ENCODE assay signal across 8 cellular contexts in the genomic region with DNA sequence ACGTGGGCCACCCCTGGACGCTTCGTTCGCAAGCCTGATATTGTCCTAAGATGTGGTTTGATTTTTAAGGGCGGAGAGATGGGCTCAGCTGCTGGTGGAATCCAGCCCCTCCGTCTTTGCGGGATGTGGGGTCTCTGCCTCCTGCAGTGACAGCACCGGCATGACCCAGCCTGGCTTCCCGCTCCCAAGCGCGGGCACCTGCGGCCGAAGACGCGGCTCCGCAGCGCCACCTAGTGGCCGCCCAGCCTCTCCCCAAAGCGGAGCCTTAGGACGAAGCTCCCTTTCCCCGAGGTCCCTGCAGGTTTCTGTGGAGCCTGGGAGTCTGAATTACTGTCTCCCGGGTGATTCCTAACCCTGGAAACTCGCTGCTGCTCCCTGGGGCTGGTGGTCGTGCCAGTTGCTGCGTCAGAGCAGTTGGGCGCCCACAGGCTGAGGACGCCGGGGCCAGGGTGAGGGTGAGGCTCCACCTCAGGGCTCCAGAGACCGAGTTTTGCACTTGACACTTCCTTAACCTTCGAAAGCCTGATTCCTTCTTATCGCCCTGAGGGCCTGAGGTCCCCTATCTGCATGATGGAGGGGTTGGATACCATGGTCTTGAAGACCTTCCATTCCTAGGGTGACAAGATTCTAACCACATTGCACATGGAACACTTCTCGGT.
A peak's percentile ranks its signal among the peaks of the same experiment; 100 is the strongest.
DNase-seq lines count a peak whose midpoint lies in the region; ATAC-seq, FAIRE-seq and TF ChIP-seq lines count a peak whose summit lies in the region.

No MANE protein-coding gene starts in this region.

- H3K4me2 ChIP-seq in A549 (peak overlapping the region; percentile 49), OCI-LY1 (ENCODE audit: low read length) (no peak overlapping the region), parathyroid adenoma (ENCODE audit: low read length) (no peak overlapping the region)

- H3K4me3 ChIP-seq in A549 = no peak overlapping the region
- no peak overlapping the region for H3K4me3 ChIP-seq in OCI-LY1 (ENCODE audit: low read depth, low read length, poor library complexity, severe bottlenecking)
- H3K4me3 ChIP-seq in fibroblast of villous mesenchyme (ENCODE audit: low read depth, low read length) = no peak overlapping the region
- no peak overlapping the region for H3K4me3 ChIP-seq in parathyroid adenoma (ENCODE audit: low read depth, low read length)

- in situ Hi-C loops in GM13976 (cut with MboI; ENCODE audit: low sequenced_read_pairs, unreplicated experiment) = no loop called here

- TF ChIP-seq CTCF in A549 (IDR thresholded peaks at IDR 0.05) (peak; percentile 88), GM13976 (IDR thresholded peaks at IDR 0.05; ENCODE audit: borderline replicate concordance, control extremely low read depth, extremely low read depth, insufficient read depth, missing control alignments) (peak; percentile 87), OCI-LY1 (IDR thresholded peaks at IDR 0.05; ENCODE audit: low read length) (peak; percentile 86), fibroblast of villous mesenchyme (IDR thresholded peaks at IDR 0.05; ENCODE audit: insufficient read depth, low read depth, low read length) (peak; percentile 81), parathyroid adenoma (IDR thresholded peaks at IDR 0.05) (peak; percentile 92)

- FAIRE-seq in A549 (lab: Jason Lieb, UNC) = no peak

- H3K27me3 ChIP-seq in OCI-LY1 (ENCODE audit: insufficient read depth, low read length) = no peaks in the 10 kb centered on the region
- no peaks in the 10 kb centered on the region for H3K27me3 ChIP-seq in parathyroid adenoma (ENCODE audit: control insufficient read depth, insufficient read depth, low read length)

- no peaks in the 10 kb centered on the region for H3K36me3 Mint-ChIP-seq in activated T-cell treated with anti-CD3 and anti-CD28 coated beads, Interleukin-2, amount 50 U/mL, for 72 hours (ENCODE audit: insufficient read depth in 2 of 2)

- no peaks in the 10 kb centered on the region for H3K79me2 ChIP-seq in OCI-LY1 (ENCODE audit: insufficient read depth, low read length)
- H3K79me2 ChIP-seq in parathyroid adenoma = no peaks in the 10 kb centered on the region

- no peak overlapping the region for H3K27ac Mint-ChIP-seq in activated T-cell treated with anti-CD3 and anti-CD28 coated beads, Interleukin-2, amount 50 U/mL, for 72 hours

- TF ChIP-seq POLR2A in A549 (IDR thresholded peaks at IDR 0.05; ENCODE audit: low read length) = no peak

- DNase-seq in A549 (ENCODE audit: low read depth in 1 of 2, low spot score in 1 of 2) (peak; percentile 46 to 75), GM13976 (ENCODE audit: low spot score) (peak; percentile 88), fibroblast of villous mesenchyme (ENCODE audit: low read depth) (peak; percentile 33), mesenteric fat pad (ENCODE audit: low spot score) (no peak)
- DNase-seq in activated T-cell treated with anti-CD3 and anti-CD28 coated beads, Interleukin-2, amount 50 U/mL, for 72 hours = peak; percentile 65 to 74

- no peaks in the 10 kb centered on the region for H3K36me3 ChIP-seq in OCI-LY1 (ENCODE audit: insufficient read depth, low read length)
- no peaks in the 10 kb centered on the region for H3K36me3 ChIP-seq in parathyroid adenoma (ENCODE audit: control insufficient read depth, insufficient read depth, low read length)

- no peak overlapping the region for H3K9ac ChIP-seq in OCI-LY1 (ENCODE audit: low read length)
- H3K9ac ChIP-seq in parathyroid adenoma = no peak overlapping the region

- CTCF ChIA-PET in A549 (lab: Yijun Ruan, JAX) = interaction anchor here (0.6 to 3.6 kb wide), 33 partner anchors 9 to 1268 kb away, joined by 3 to 26 read pairs (median 3); no protein-coding TSS in a partner anchor

- peaks cover 7% of the 10 kb centered on the region for H3K4me1 Mint-ChIP-seq in activated T-cell treated with anti-CD3 and anti-CD28 coated beads, Interleukin-2, amount 50 U/mL, for 72 hours (ENCODE audit: low read depth)

- H3K9me2 ChIP-seq in OCI-LY1 (ENCODE audit: low read depth, low read length) = no peaks in the 10 kb centered on the region

- peak; percentile 62 to 67 for TF ChIP-seq RAD21 in A549 (conservative IDR thresholded peaks at IDR 0.05 in 1 of 2, IDR thresholded peaks at IDR 0.05 in 1 of 2)

- WGBS in A549 (ENCODE audit: missing lambda C conversion rate) = 22% methylated on average over 26 of the region's 32 CpGs

- ATAC-seq in A549 (peak; percentile 71 to 93), HG02981 (IDR thresholded peaks at IDR 0.05; ENCODE audit: unreplicated experiment) (peak; percentile 74)
- ATAC-seq in activated T-cell treated with anti-CD3 and anti-CD28 coated beads, Interleukin-2, amount 50 U/mL, for 72 hours (replicated peaks in 1 of 2) = peak; percentile 77 to 83

- no peaks in the 10 kb centered on the region for H3F3A ChIP-seq in OCI-LY1 (ENCODE audit: insufficient read depth, low read length)

- H3K9me3 Mint-ChIP-seq in activated T-cell treated with anti-CD3 and anti-CD28 coated beads, Interleukin-2, amount 50 U/mL, for 72 hours = no peaks in the 10 kb centered on the region

- no peak overlapping the region for H3K4me3 Mint-ChIP-seq in activated T-cell treated with anti-CD3 and anti-CD28 coated beads, Interleukin-2, amount 50 U/mL, for 72 hours

- no peak for TF ChIP-seq EP300 in A549 (IDR thresholded peaks at IDR 0.05)

- POLR2A ChIA-PET in A549 (lab: Yijun Ruan, JAX) = no interaction called here

- no peaks in the 10 kb centered on the region for H3K27me3 Mint-ChIP-seq in activated T-cell treated with anti-CD3 and anti-CD28 coated beads, Interleukin-2, amount 50 U/mL, for 72 hours (ENCODE audit: low read depth)

- H3K9me3 ChIP-seq in A549 = no peaks in the 10 kb centered on the region
- H3K9me3 ChIP-seq in OCI-LY1 (ENCODE audit: low read length) = no peaks in the 10 kb centered on the region
- no peaks in the 10 kb centered on the region for H3K9me3 ChIP-seq in parathyroid adenoma (ENCODE audit: control insufficient read depth, low read length)

- H4K20me1 ChIP-seq in OCI-LY1 (ENCODE audit: insufficient read depth, low read length) = no peaks in the 10 kb centered on the region

- no peak overlapping the region for H3K27ac ChIP-seq in A549
- H3K27ac ChIP-seq in OCI-LY1 (ENCODE audit: low read depth, low read length, poor library complexity, severe bottlenecking) = no peak overlapping the region
- H3K27ac ChIP-seq in parathyroid adenoma = no peak overlapping the region

- no peak overlapping the region for H2AFZ ChIP-seq in OCI-LY1 (ENCODE audit: low read length)
- peak overlapping the region; percentile 44 for H2AFZ ChIP-seq in parathyroid adenoma

- H3K4me1 ChIP-seq in A549 (no peaks in the 10 kb centered on the region), OCI-LY1 (ENCODE audit: insufficient read depth, low read length, severe bottlenecking) (no peaks in the 10 kb centered on the region), parathyroid adenoma (no peaks in the 10 kb centered on the region)

TF ChIP-seq in A549, 52 proteins besides CTCF, POLR2A, EP300 and RAD21:
- TF ChIP-seq RARB (CRISPR knock-in tag; IDR thresholded peaks at IDR 0.05) = no peak
- TF ChIP-seq, protein P1, sequence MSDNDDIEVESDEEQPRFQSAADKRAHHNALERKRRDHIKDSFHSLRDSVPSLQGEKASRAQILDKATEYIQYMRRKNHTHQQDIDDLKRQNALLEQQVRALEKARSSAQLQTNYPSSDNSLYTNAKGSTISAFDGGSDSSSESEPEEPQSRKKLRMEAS (IDR thresholded peaks at IDR 0.05) = peak; percentile 40; the same call in 1 of the 2 replicates
- TF ChIP-seq HEYL (CRISPR knock-in tag; IDR thresholded peaks at IDR 0.05) = no peak
- TF ChIP-seq SMC3 (IDR thresholded peaks at IDR 0.05) = peak; percentile 67
- TF ChIP-seq, protein P2, sequence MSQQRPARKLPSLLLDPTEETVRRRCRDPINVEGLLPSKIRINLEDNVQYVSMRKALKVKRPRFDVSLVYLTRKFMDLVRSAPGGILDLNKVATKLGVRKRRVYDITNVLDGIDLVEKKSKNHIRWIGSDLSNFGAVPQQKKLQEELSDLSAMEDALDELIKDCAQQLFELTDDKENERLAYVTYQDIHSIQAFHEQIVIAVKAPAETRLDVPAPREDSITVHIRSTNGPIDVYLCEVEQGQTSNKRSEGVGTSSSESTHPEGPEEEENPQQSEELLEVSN (IDR thresholded peaks at IDR 0.05; ENCODE audit: borderline replicate concordance, low read depth) = peak; percentile 73
- no peak for TF ChIP-seq KDM1A (IDR thresholded peaks at IDR 0.05; ENCODE audit: low read depth)
